Comparison of ENCODE assay signal across 1 cellular context in the genomic region with DNA sequence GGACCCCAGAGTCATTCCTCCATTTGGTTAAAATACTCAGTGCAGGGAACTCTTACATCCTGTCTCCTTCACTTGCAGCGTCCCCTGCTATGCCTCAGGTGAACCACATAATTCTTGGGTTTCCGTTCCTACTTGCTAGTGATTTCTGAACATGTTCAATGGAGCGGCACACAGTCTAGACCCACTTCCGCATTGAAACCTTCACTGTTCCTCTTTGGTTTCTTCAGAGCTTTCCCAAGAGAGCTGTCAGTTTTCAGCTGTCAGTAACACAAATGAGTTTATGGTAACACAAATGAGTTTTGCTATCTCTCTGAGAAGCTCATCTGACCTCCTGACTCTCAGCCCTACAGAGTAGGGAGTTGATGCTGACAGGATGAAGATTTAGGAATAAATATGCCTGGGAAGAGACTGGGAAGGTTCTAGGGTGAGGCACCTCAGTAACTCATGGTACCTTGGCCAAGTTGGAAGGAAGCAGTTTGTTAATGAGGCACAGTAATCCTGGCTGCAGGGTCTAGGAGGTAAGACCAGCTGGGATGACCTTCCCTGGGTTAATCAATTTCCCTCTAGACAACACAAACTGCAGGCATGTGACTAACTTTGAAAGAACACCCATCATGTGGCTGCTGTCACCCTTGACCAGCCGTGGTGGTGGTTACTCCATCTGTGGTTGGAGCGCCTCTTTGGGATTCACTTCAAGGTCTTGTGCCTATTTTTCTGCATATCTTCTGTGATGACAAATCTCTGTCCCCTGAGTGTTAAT.
TF ChIP-seq lines count a peak whose summit lies in the region.

No MANE protein-coding gene starts in this region.

TF ChIP-seq in GM23338, 12 proteins besides CTCF, POLR2A, EP300 and RAD21:
- TF ChIP-seq ZNF462 (CRISPR knock-in tag; IDR thresholded peaks at IDR 0.05) (no peak), JUNB (IDR thresholded peaks at IDR 0.05; ENCODE audit: unreplicated experiment) (no peak), NANOG (IDR thresholded peaks at IDR 0.05; ENCODE audit: borderline replicate concordance) (no peak), EZH2phosphoT487 (IDR thresholded peaks at IDR 0.05; ENCODE audit: unreplicated experiment) (no peak)
- TF ChIP-seq, protein P1, sequence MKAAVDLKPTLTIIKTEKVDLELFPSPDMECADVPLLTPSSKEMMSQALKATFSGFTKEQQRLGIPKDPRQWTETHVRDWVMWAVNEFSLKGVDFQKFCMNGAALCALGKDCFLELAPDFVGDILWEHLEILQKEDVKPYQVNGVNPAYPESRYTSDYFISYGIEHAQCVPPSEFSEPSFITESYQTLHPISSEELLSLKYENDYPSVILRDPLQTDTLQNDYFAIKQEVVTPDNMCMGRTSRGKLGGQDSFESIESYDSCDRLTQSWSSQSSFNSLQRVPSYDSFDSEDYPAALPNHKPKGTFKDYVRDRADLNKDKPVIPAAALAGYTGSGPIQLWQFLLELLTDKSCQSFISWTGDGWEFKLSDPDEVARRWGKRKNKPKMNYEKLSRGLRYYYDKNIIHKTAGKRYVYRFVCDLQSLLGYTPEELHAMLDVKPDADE (IDR thresholded peaks at IDR 0.05): no peak
